Comparison of ENCODE assay signal across 16 cellular contexts in the genomic region with DNA sequence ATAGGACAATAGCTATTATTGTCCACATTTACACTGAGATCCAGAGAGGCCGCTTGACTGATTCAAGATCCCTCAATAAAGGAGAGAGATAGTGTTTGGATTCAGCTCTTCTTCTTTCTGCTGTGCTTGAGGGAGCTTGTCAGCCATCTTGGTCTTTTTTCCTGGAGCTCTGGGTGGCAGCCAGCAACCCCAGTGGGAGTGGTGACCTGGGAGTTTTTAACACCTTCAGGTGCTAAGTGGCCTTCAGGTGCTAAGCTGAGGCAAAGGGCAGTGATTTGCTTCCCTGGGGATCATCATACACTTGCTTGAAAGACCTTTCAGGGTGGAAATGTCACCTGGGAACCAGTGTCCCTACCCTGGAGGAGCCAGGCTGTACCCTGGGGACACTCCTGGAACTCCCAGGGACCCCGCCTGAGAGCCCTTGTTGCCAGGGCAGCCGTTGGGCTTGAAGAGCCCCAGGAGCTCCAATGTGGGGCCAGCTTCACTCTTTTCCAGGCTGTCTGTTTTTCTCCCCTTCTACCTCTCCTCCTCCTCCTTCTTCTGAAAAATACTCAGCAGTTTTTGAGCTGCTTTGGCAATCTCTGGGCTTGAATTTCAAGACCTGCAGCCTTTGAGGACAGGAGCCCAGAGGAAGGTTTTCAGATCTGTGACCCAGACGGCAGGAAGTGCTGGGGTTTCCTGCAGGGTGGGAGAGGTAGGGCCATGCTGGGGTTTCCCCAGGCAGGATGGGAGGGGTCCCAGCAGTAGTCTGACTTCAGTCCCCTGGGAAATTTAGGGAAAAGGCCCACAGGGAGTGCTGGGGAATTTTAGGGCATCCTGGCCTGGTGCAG.
"Had no signal": no experiment of that assay in that cellular context is flagged by ENCODE, and none has a peak within 500 bp of the region (broad histone marks: within the 10 kb centered on the region; RNA-seq: fewer than 3 reads in every experiment).

No MANE protein-coding gene starts in this region.

- H3K36me3 ChIP-seq: esophagus muscularis mucosa, heart right ventricle, neutrophil, tibial artery had no signal

- DNase-seq: activated CD4-positive, alpha-beta T cell treated with anti-CD3 and anti-CD28 coated beads, Interleukin-2, amount 10 ng/mL, durations not matched to agents 7 days and 5 days; activated effector memory CD4-positive, alpha-beta T cell treated with anti-CD3 and anti-CD28 coated beads, Interleukin-2, amount 50 U/mL, for 16 hours; activated T-cell treated with anti-CD3 and anti-CD28 coated beads, Interleukin-2, amount 50 U/mL, for 72 hours; effector CD8-positive, alpha-beta T cell; heart right ventricle; mesendoderm; natural killer cell; stimulated activated CD8-positive, alpha-beta memory T cell treated with anti-CD3 and anti-CD28 coated beads, Interleukin-4, amount 100 ng/mL, for 48 hours; stimulated activated naive CD4-positive, alpha-beta T cell treated with Interleukin-2 at 50 U/mL for 16 hours; T-cell; tibial artery had no signal

- H3K27me3 ChIP-seq: heart right ventricle, neutrophil, tibial artery had no signal

- H3K27ac ChIP-seq: esophagus muscularis mucosa, heart right ventricle, neutrophil, tibial artery had no signal

- H3K9me3 ChIP-seq: esophagus muscularis mucosa, heart right ventricle, neutrophil, tibial artery had no signal

- H3K4me3 ChIP-seq: esophagus muscularis mucosa, heart right ventricle, tibial artery had no signal

- ATAC-seq: activated T-cell treated with anti-CD3 and anti-CD28 coated beads, Interleukin-2, amount 50 U/mL, for 72 hours had no signal

- H3K36me3 Mint-ChIP-seq: activated naive CD4-positive, alpha-beta T cell treated with anti-CD3 and anti-CD28 coated beads, Interleukin-2, amount 50 U/mL, for 24 hours; natural killer cell; T-cell had no signal

- H3K9me3 Mint-ChIP-seq: activated CD4-positive, alpha-beta T cell treated with anti-CD3 and anti-CD28 coated beads, Interleukin-2, amount 10 ng/mL, durations not matched to agents 7 days and 5 days; activated naive CD4-positive, alpha-beta T cell treated with anti-CD3 and anti-CD28 coated beads, Interleukin-2, amount 50 U/mL, for 24 hours; activated T-cell treated with anti-CD3 and anti-CD28 coated beads, Interleukin-2, amount 50 U/mL, for 72 hours; dendritic cell treated with granulocyte-macrophage colony-stimulating factor and Interleukin-4, amounts not matched to agents 40 ng/mL and 50 ng/mL, for 4 days; natural killer cell; T-cell had no signal

- H3K4me3 Mint-ChIP-seq: activated CD4-positive, alpha-beta T cell treated with anti-CD3 and anti-CD28 coated beads, Interleukin-2, amount 10 ng/mL, durations not matched to agents 7 days and 5 days; activated naive CD4-positive, alpha-beta T cell treated with anti-CD3 and anti-CD28 coated beads, Interleukin-2, amount 50 U/mL, for 24 hours; activated T-cell treated with anti-CD3 and anti-CD28 coated beads, Interleukin-2, amount 50 U/mL, for 72 hours; dendritic cell treated with granulocyte-macrophage colony-stimulating factor and Interleukin-4, amounts not matched to agents 40 ng/mL and 50 ng/mL, for 4 days; natural killer cell; T-cell had no signal

- H3K27ac Mint-ChIP-seq: activated CD4-positive, alpha-beta T cell treated with anti-CD3 and anti-CD28 coated beads, Interleukin-2, amount 10 ng/mL, durations not matched to agents 7 days and 5 days; activated T-cell treated with anti-CD3 and anti-CD28 coated beads, Interleukin-2, amount 50 U/mL, for 72 hours; dendritic cell treated with granulocyte-macrophage colony-stimulating factor and Interleukin-4, amounts not matched to agents 40 ng/mL and 50 ng/mL, for 4 days; natural killer cell; progenitor cell of endocrine pancreas; T-cell had no signal

- H3K27me3 Mint-ChIP-seq: dendritic cell treated with granulocyte-macrophage colony-stimulating factor and Interleukin-4, amounts not matched to agents 40 ng/mL and 50 ng/mL, for 4 days had no signal
